In genomic region chr16:55703003-55704001, GRCh38 we compare ENCODE assay signal across 8 cellular contexts. TPM values are rescaled to one million over a fixed set of nuclear protein-coding genes. Genes with fewer than 3 reads are reported as not detected.
DNase-seq lines count a peak whose midpoint lies in the region; TF ChIP-seq lines count a peak whose summit lies in the region.

No MANE protein-coding gene starts in this region.

- no peak overlapping the region for H3K27ac ChIP-seq in sigmoid colon

- H3K4me3 Mint-ChIP-seq in T-helper 2 cell treated with Interferon-gamma antibody and Interleukin-4, amounts not matched to agents 5 μg/mL and 100 μg/mL, for 36 hours = no peak overlapping the region

- H3K27ac Mint-ChIP-seq in T-helper 2 cell treated with Interferon-gamma antibody and Interleukin-4, amounts not matched to agents 5 μg/mL and 100 μg/mL, for 36 hours = no peak overlapping the region

- H3K27me3 ChIP-seq in sigmoid colon = peaks cover 0 to 12% (median 2%) of the 10 kb centered on the region in 3 donors

- no peak for TF ChIP-seq EP300 in sigmoid colon (IDR thresholded peaks at IDR 0.05)

- no peaks in the 10 kb centered on the region for H3K36me3 ChIP-seq in sigmoid colon

- TF ChIP-seq CTCF in sigmoid colon (IDR thresholded peaks at IDR 0.05) = peak in 3 of 4 experiments; percentile 16 to 44 (median 26)

- WGBS in sigmoid colon, 2 donors = 28 to 35% methylated on average over 10 of the region's 10 CpGs

- peaks cover 6% of the 10 kb centered on the region for H3K27me3 Mint-ChIP-seq in T-helper 2 cell treated with Interferon-gamma antibody and Interleukin-4, amounts not matched to agents 5 μg/mL and 100 μg/mL, for 36 hours (ENCODE audit: low read depth)

- H3K4me3 ChIP-seq in sigmoid colon = no peak overlapping the region

- DNase-seq in NCI-H748 (lab: John Stamatoyannopoulos, UW; ENCODE audit: unreplicated experiment) (peak; percentile 32), NCI-H748 treated with DMSO at 0.1 percent for 48 hours (lab: John Stamatoyannopoulos, UW) (no peak), LHCN-M2 (ENCODE audit: low read depth) (peak; percentile 41), foreskin melanocyte (peak; percentile 26), sigmoid colon (no peak), NCI-H187 (lab: John Stamatoyannopoulos, UW) (no peak)
- DNase-seq in T-helper 2 cell treated with Interferon-gamma antibody and Interleukin-4, amounts not matched to agents 5 μg/mL and 100 μg/mL, for 36 hours (ENCODE audit: low spot score) = peak; percentile 5
- no peak for DNase-seq in activated naive CD4-positive, alpha-beta T cell treated with Interleukin-2 at 50 U/mL for 16 hours

- intact Hi-C loops in sigmoid colon (cut with DNase I) = loop anchor here (1.0 to 10.0 kb wide), 2 partner anchors 209 to 238 kb away; no protein-coding TSS in a partner anchor

- no peaks in the 10 kb centered on the region for H3K9me3 Mint-ChIP-seq in T-helper 2 cell treated with Interferon-gamma antibody and Interleukin-4, amounts not matched to agents 5 μg/mL and 100 μg/mL, for 36 hours

- no peaks in the 10 kb centered on the region for H3K4me1 ChIP-seq in sigmoid colon

- no peaks in the 10 kb centered on the region for H3K9me3 ChIP-seq in sigmoid colon

- TF ChIP-seq POLR2A in sigmoid colon (IDR thresholded peaks at IDR 0.05) = no peak

- no peaks in the 10 kb centered on the region for H3K36me3 Mint-ChIP-seq in T-helper 2 cell treated with Interferon-gamma antibody and Interleukin-4, amounts not matched to agents 5 μg/mL and 100 μg/mL, for 36 hours (ENCODE audit: low read depth)

- H3K4me1 Mint-ChIP-seq in T-helper 2 cell treated with Interferon-gamma antibody and Interleukin-4, amounts not matched to agents 5 μg/mL and 100 μg/mL, for 36 hours (ENCODE audit: low read depth) = peaks cover 7% of the 10 kb centered on the region

RNA-seq across cellular contexts. Expression of gene SLC6A2, which starts 47.5 kb away (rescaled TPM):
- not detected in 2 replicates for total RNA-seq in LHCN-M2 (2014; rRNA removed)
- not detected for polyA plus RNA-seq in LHCN-M2 (2012)
- total RNA-seq in sigmoid colon = under 1 TPM in 1 of 4 donors, not detected in 3; 0.14 TPM
- polyA plus RNA-seq in sigmoid colon = under 1 TPM in 1 of 3 donors, not detected in 2; 0.10 TPM

Comparison
In these comparisons a context has a peak if more than half of its experiments do, and no peak if none do; other contexts are left out.
1. DNase-seq: peak in NCI-H748 (single experiment), LHCN-M2 (single experiment), T-helper 2 cell treated with Interferon-gamma antibody and Interleukin-4, amounts not matched to agents 5 μg/mL and 100 μg/mL, for 36 hours (single experiment) and foreskin melanocyte (single experiment); none in NCI-H748 treated with DMSO at 0.1 percent for 48 hours (single experiment), sigmoid colon (single experiment), activated naive CD4-positive, alpha-beta T cell treated with Interleukin-2 at 50 U/mL for 16 hours (single experiment) and NCI-H187 (0 of 2).